In the genomic region with DNA sequence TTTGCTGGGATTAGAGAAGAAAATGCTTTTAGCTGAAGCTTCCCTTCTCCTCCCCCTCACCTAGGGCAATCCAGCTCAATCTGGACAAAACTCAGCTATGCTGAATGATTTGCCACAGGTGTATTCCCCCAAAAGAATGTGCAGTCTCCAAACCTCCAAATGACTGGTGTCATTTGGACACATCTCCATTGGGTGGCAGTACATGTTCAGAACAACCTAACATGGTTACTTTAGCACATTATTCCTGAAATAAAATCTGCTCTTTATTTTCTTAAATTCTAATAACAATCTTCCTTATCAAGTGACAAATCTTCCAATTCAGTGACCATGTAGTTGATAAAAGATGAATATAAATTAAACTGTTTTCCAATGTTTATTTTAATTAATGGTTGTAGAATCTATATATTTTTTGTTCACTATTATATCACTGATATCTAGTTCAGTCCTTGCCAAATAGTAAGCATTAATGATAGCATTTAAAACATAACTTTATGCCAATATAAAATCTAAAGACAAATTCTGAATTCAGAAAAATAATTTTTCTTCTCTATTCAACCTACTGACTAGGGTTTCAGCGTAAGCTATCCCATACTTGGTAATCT, we compare ENCODE assay signal across 9 cellular contexts.
DNase-seq lines count a peak whose midpoint lies in the region; TF ChIP-seq lines count a peak whose summit lies in the region.
"Had no signal": no experiment of that assay in that cellular context is flagged by ENCODE, and none has a peak within 500 bp of the region (broad histone marks: within the 10 kb centered on the region; RNA-seq: fewer than 3 reads in every experiment).

No MANE protein-coding gene starts in this region.

- H3K4me3 ChIP-seq in HEK293 (ENCODE audit: low read depth, low read length) (no peak overlapping the region), PC-9 (no peak overlapping the region), esophagus muscularis mucosa (no peak overlapping the region)

- intact Hi-C loops in PC-9 (cut with micrococcal nuclease; ENCODE audit: unreplicated experiment): loop anchor here (1.0 to 5.0 kb wide), 4 partner anchors 81 to 1046 kb away; no protein-coding TSS in a partner anchor
- intact Hi-C loops in esophagus muscularis mucosa (cut with DNase I): loop anchor here (10.0 kb wide), 1 partner anchor 264 kb away; no protein-coding TSS in a partner anchor

- peak; percentile 49 for DNase-seq in EH (ENCODE audit: low read depth)
- peak in 1 of 2 experiments; percentile 11 for DNase-seq in PC-9
- no peak for DNase-seq in esophagus muscularis mucosa (ENCODE audit: extremely low spot score)
- peak; percentile 2 for DNase-seq in pulmonary artery endothelial cell (ENCODE audit: low read depth, low spot score)
- no peak for DNase-seq in 8988T
- no peak for DNase-seq in NCI-H524 treated with DMSO at 0.1 percent for 48 hours (lab: John Stamatoyannopoulos, UW)
- DNase-seq in UCSD-AML1 (lab: John Stamatoyannopoulos, UW; ENCODE audit: unreplicated experiment): no peak
- DNase-seq: activated B cell treated with CpG ODN at 0.5 μM for 24 hours had no signal

- POLR2A ChIA-PET in HEK293 (lab: Yijun Ruan, JAX): no interaction called here
- POLR2A ChIA-PET in PC-9 (lab: Charles Lee; ENCODE audit: unreplicated experiment): interaction anchor here (0.7 kb wide), 1 partner anchor 75 kb away, joined by 5 read pairs; no protein-coding TSS in a partner anchor

- no peak for TF ChIP-seq EP300 in esophagus muscularis mucosa (IDR thresholded peaks at IDR 0.05)

- H2AFZ ChIP-seq in PC-9: no peak overlapping the region

- 97% methylated on average over 1 of the region's 1 CpG for WGBS in esophagus muscularis mucosa

- no peak overlapping the region for H3K27ac ChIP-seq in HEK293 (ENCODE audit: extremely low read depth, low read depth, low read length)
- H3K27ac ChIP-seq in PC-9: no peak overlapping the region
- H3K27ac ChIP-seq in esophagus muscularis mucosa (replicated peaks in 1 of 4): no peak overlapping the region

- H3K36me3 ChIP-seq in HEK293 (ENCODE audit: control insufficient read depth in 2 of 2, insufficient read depth in 1 of 2, low read length in 2 of 2) (no peaks in the 10 kb centered on the region), PC-9 (ENCODE audit: low read depth) (no peaks in the 10 kb centered on the region), esophagus muscularis mucosa (no peaks in the 10 kb centered on the region)

- no peaks in the 10 kb centered on the region for H3K4me1 ChIP-seq in HEK293 (ENCODE audit: control insufficient read depth, insufficient read depth, low read length)
- no peaks in the 10 kb centered on the region for H3K4me1 ChIP-seq in PC-9 (replicated peaks; ENCODE audit: insufficient read depth)
- H3K4me1 ChIP-seq in esophagus muscularis mucosa: peaks cover 4 to 31% (median 28%) of the 10 kb centered on the region in 4 donors

- no peaks in the 10 kb centered on the region for H3K27me3 ChIP-seq in PC-9 (ENCODE audit: insufficient read depth, low read depth)
- no peaks in the 10 kb centered on the region for H3K27me3 ChIP-seq in esophagus muscularis mucosa

- CTCF ChIA-PET in HEK293 (lab: Yijun Ruan, JAX) (interaction anchor here (0.5 to 2.2 kb wide), 21 partner anchors 14 to 1064 kb away, joined by 3 to 10 read pairs (median 3); no protein-coding TSS in a partner anchor), PC-9 (lab: Charles Lee) (interaction anchor here (0.6 kb wide), 1 partner anchor 382 kb away, joined by 6 read pairs; no protein-coding TSS in a partner anchor)

- no peaks in the 10 kb centered on the region for H3K9me3 ChIP-seq in HEK293 (ENCODE audit: control insufficient read depth, insufficient read depth, low read depth, low read length)
- H3K9me3 ChIP-seq in PC-9 (ENCODE audit: insufficient read depth, low read depth): 0 out of 2 replicates have a peak, but pooled peaks cover 4% of the 10 kb centered on the region
- H3K9me3 ChIP-seq in esophagus muscularis mucosa: no peaks in the 10 kb centered on the region

- no peaks in the 10 kb centered on the region for H4K20me1 ChIP-seq in PC-9 (ENCODE audit: insufficient read depth)

- TF ChIP-seq CTCF in HEK293 (tag by site-specific recombination; IDR thresholded peaks at IDR 0.05): peak; percentile 57; the same call in 1 of the 2 replicates
- TF ChIP-seq CTCF in PC-9 (conservative IDR thresholded peaks at IDR 0.05): peak; percentile 81
- TF ChIP-seq CTCF in esophagus muscularis mucosa (IDR thresholded peaks at IDR 0.05): peak; percentile 54 to 66 (median 59)

- H3F3A ChIP-seq in PC-9 (ENCODE audit: insufficient read depth, low read depth): no peaks in the 10 kb centered on the region

- no peak for TF ChIP-seq POLR2A in esophagus muscularis mucosa (IDR thresholded peaks at IDR 0.05; ENCODE audit: low read depth)

- no peaks in the 10 kb centered on the region for H3K79me2 ChIP-seq in PC-9 (ENCODE audit: low read depth)

- no peaks in the 10 kb centered on the region for H3K9me2 ChIP-seq in PC-9 (ENCODE audit: insufficient read depth)

- no peak overlapping the region for H3K4me2 ChIP-seq in PC-9

- BruUV-seq in PC-9 (replicated peaks; lab: Mats Ljungman, UMichigan): no TSS peak

TF ChIP-seq in HEK293, 187 proteins besides CTCF, POLR2A, EP300 and RAD21:
- TF ChIP-seq SCRT1 (tag by site-specific recombination; IDR thresholded peaks at IDR 0.05; ENCODE audit: borderline replicate concordance) (0 out of 2 replicates have a peak, but pooled peaks have one; percentile 37), ZNF585B (tag by site-specific recombination; IDR thresholded peaks at IDR 0.05) (no peak), ZNF654 (tag by site-specific recombination; IDR thresholded peaks at IDR 0.05; ENCODE audit: low read depth) (peak; percentile 65)

Comparison
In these comparisons a context has a peak if more than half of its experiments do, and no peak if none do; other contexts are left out.
1. DNase-seq: peak in EH (single experiment) and pulmonary artery endothelial cell (single experiment); none in esophagus muscularis mucosa (single experiment), 8988T (single experiment), NCI-H524 treated with DMSO at 0.1 percent for 48 hours (single experiment) and UCSD-AML1 (single experiment).
2. Peak in every context shown above with its lines, with median percentiles within 50 percentile points of each other: CTCF ChIP-seq.